In genomic region chr6:155530219-155530834, GRCh38 we compare ENCODE assay signal across 8 cellular contexts.
DNase-seq lines count a peak whose midpoint lies in the region; ATAC-seq and TF ChIP-seq lines count a peak whose summit lies in the region.

No MANE protein-coding gene starts in this region.

- H3K4me3 ChIP-seq in Caco-2 (ENCODE audit: low read depth, low read length) (no peak overlapping the region), fibroblast of villous mesenchyme (ENCODE audit: low read depth, low read length) (no peak overlapping the region), spleen (no peak overlapping the region), lower leg skin (ENCODE audit: low read depth, poor library complexity, severe bottlenecking) (no peak overlapping the region)

- intact Hi-C loops in Caco-2 (cut with micrococcal nuclease; ENCODE audit: unreplicated experiment), result loop anchor here (1.0 to 2.0 kb wide), 4 partner anchors 36 to 353 kb away; no protein-coding TSS in a partner anchor
- intact Hi-C loops in spleen (cut with DNase I; ENCODE audit: low total_unique reads), result loop anchor here (5.0 kb wide), 1 partner anchor 208 kb away; no protein-coding TSS in a partner anchor
- intact Hi-C loops in lower leg skin (cut with DNase I; ENCODE audit: low total_unique reads), result no loop called here

- POLR2A ChIA-PET in Caco-2 (lab: Charles Lee), result no interaction called here

- 42 to 49% (median 47%) methylated on average over 4 of the region's 4 CpGs for WGBS in spleen, 5 donors
- 40 to 45% methylated on average over 4 of the region's 4 CpGs for WGBS in lower leg skin, 2 donors

- H3K4me1 Mint-ChIP-seq in Caco-2 (ENCODE audit: low read depth, unreplicated experiment), result no peaks in the 10 kb centered on the region

- peak overlapping the region in 5 of 8 donors; percentile 47 to 72 (median 61) for H3K27ac ChIP-seq in spleen

- no peak overlapping the region for H3K4me3 Mint-ChIP-seq in Caco-2 (ENCODE audit: unreplicated experiment)

- CTCF ChIA-PET in Caco-2 (lab: Charles Lee), result no interaction called here

- H3K9me3 Mint-ChIP-seq in Caco-2 (ENCODE audit: unreplicated experiment), result peaks cover 37% of the 10 kb centered on the region

- TF ChIP-seq CTCF in Caco-2 (IDR thresholded peaks at IDR 0.05; ENCODE audit: insufficient read depth in 1 of 2, low read depth in 1 of 2, low read length in 1 of 2, severe bottlenecking in 1 of 2, unreplicated experiment in 1 of 2) (peak; percentile 58 to 76), fibroblast of villous mesenchyme (IDR thresholded peaks at IDR 0.05; ENCODE audit: insufficient read depth, low read depth, low read length) (peak; percentile 69), spleen (IDR thresholded peaks at IDR 0.05 in 8 of 11, conservative IDR thresholded peaks at IDR 0.05 in 3 of 11) (peak; percentile 24 to 74 (median 53)), lower leg skin (IDR thresholded peaks at IDR 0.05) (no peak)

- TF ChIP-seq POLR2A in spleen (IDR thresholded peaks at IDR 0.05) (no peak), lower leg skin (IDR thresholded peaks at IDR 0.05) (no peak)

- peaks cover 9% of the 10 kb centered on the region for H3K4me1 ChIP-seq in Caco-2
- H3K4me1 ChIP-seq in spleen, result peaks cover 0 to 23% (median 10%) of the 10 kb centered on the region in 6 donors

- no peaks in the 10 kb centered on the region for H3K27me3 ChIP-seq in Caco-2 (replicated peaks; ENCODE audit: control insufficient read depth, insufficient read depth, low read length)
- no peaks in the 10 kb centered on the region for H3K27me3 ChIP-seq in spleen (replicated peaks in 1 of 7)

- DNase-seq in Caco-2 (peak in 1 of 2 experiments; percentile 36), SK-N-DZ (ENCODE audit: low spot score) (peak; percentile 20), fibroblast of villous mesenchyme (ENCODE audit: low read depth) (peak; percentile 59), spleen (no peak), lower leg skin (ENCODE audit: low spot score in 2 of 2) (no peak)
- no peak for DNase-seq in activated effector memory CD4-positive, alpha-beta T cell treated with Interleukin-2 at 50 U/mL for 16 hours

- H3K27me3 Mint-ChIP-seq in Caco-2 (ENCODE audit: insufficient read depth, unreplicated experiment), result no peaks in the 10 kb centered on the region

- H3K9me3 ChIP-seq in Caco-2 (peaks cover 14% of the 10 kb centered on the region; the same call in 1 of the 2 replicates), spleen (peaks cover 0 to 17% (median 13%) of the 10 kb centered on the region in 8 donors)

- peaks cover 5% of the 10 kb centered on the region for H3K36me3 Mint-ChIP-seq in Caco-2 (ENCODE audit: insufficient read depth, unreplicated experiment)

- no TSS peak for BruUV-seq in Caco-2 (replicated peaks; lab: Mats Ljungman, UMichigan)

- no peaks in the 10 kb centered on the region for H3K36me3 ChIP-seq in Caco-2 (ENCODE audit: control insufficient read depth, insufficient read depth, low read length)
- H3K36me3 ChIP-seq in spleen, result no peaks in the 10 kb centered on the region

- peak; percentile 77 for ATAC-seq in GM18511 (IDR thresholded peaks at IDR 0.05; ENCODE audit: unreplicated experiment)
- peak; percentile 62 for ATAC-seq in HG03521 (IDR thresholded peaks at IDR 0.05; ENCODE audit: unreplicated experiment)

- no peak overlapping the region for H3K27ac Mint-ChIP-seq in Caco-2 (ENCODE audit: unreplicated experiment)

Comparison
In these comparisons a context has a peak if more than half of its experiments do, and no peak if none do; other contexts are left out.
1. DNase-seq: peak in SK-N-DZ (single experiment) and fibroblast of villous mesenchyme (single experiment); none in spleen (single experiment), lower leg skin (0 of 2) and activated effector memory CD4-positive, alpha-beta T cell treated with Interleukin-2 at 50 U/mL for 16 hours (single experiment).
2. CTCF ChIP-seq: peak in Caco-2 (2 of 2), fibroblast of villous mesenchyme (single experiment) and spleen (11 of 11); none in lower leg skin (0 of 3).